ENCODE assay signal across 8 cellular contexts in genomic region chr12:57751788-57752667, GRCh38. TPM values are rescaled to one million over a fixed set of nuclear protein-coding genes. Genes with fewer than 3 reads are reported as not detected.
DNase-seq lines count a peak whose midpoint lies in the region; ATAC-seq, FAIRE-seq and TF ChIP-seq lines count a peak whose summit lies in the region.

Gene CDK4, minus strand, starts transcription at chr12:57752310. Its CDS starts 593 bp downstream, at chr12:57751717.

- peaks cover 48% of the 10 kb centered on the region for H3K4me1 Mint-ChIP-seq in Calu3 (ENCODE audit: low read depth, unreplicated experiment)

- H3K27me3 ChIP-seq in HUES64 (ENCODE audit: insufficient read depth, low read length) (peaks cover 35% of the 10 kb centered on the region), OCI-LY1 (ENCODE audit: insufficient read depth, low read length) (no peaks in the 10 kb centered on the region)

- H3K79me2 ChIP-seq in OCI-LY1 (ENCODE audit: insufficient read depth, low read length) = peaks cover 21% of the 10 kb centered on the region

- FAIRE-seq in endometrium (lab: Jason Lieb, UNC) = peak; percentile 97

- peaks cover 75% of the 10 kb centered on the region for H3K36me3 Mint-ChIP-seq in Calu3 (ENCODE audit: insufficient read depth, unreplicated experiment)

- peak within 1 kb of the TSS; percentile 94 for H3K9ac ChIP-seq in HUES64 (ENCODE audit: low read depth, low read length)
- peak within 1 kb of the TSS; percentile 99 for H3K9ac ChIP-seq in OCI-LY1 (ENCODE audit: low read length)

- H3K9me3 Mint-ChIP-seq in Calu3 (ENCODE audit: low read depth, unreplicated experiment) = no peaks in the 10 kb centered on the region

- H3K4me3 Mint-ChIP-seq in Calu3 (ENCODE audit: low read depth, unreplicated experiment) = peak within 1 kb of the TSS; percentile 99

- TF ChIP-seq CTCF in Calu3 (IDR thresholded peaks at IDR 0.05; ENCODE audit: unreplicated experiment) (no peak), OCI-LY1 (IDR thresholded peaks at IDR 0.05; ENCODE audit: low read length) (no peak)

- H3K4me3 ChIP-seq in HUES64 (ENCODE audit: low read length) = peak within 1 kb of the TSS; percentile 87
- peak within 1 kb of the TSS; percentile 96 for H3K4me3 ChIP-seq in OCI-LY1 (ENCODE audit: low read depth, low read length, poor library complexity, severe bottlenecking)
- H3K4me3 ChIP-seq in mesodermal cell (ENCODE audit: extremely low read depth, insufficient read depth, low read length, poor library complexity, severe bottlenecking) = peak within 1 kb of the TSS; percentile 85

- H3K36me3 ChIP-seq in HUES64 (ENCODE audit: insufficient read depth, low read length) (peaks cover 36% of the 10 kb centered on the region), OCI-LY1 (ENCODE audit: insufficient read depth, low read length) (peaks cover 41% of the 10 kb centered on the region), mesodermal cell (ENCODE audit: control insufficient read depth, insufficient read depth, low read length) (peaks cover 42% of the 10 kb centered on the region)

- H2AFZ ChIP-seq in OCI-LY1 (ENCODE audit: low read length) = no peak within 1 kb of the TSS

- ATAC-seq in GM21447 (IDR thresholded peaks at IDR 0.05; ENCODE audit: unreplicated experiment) = peak; percentile 60

- peak within 1 kb of the TSS; percentile 90 for H3K27ac Mint-ChIP-seq in Calu3 (ENCODE audit: unreplicated experiment)

- DNase-seq in Calu3 = peak; percentile 99
- peak; percentile 97 for DNase-seq in activated CD8-positive, alpha-beta memory T cell treated with anti-CD3 and anti-CD28 coated beads, Interleukin-2, amount 50 U/mL, for 4 hours
- DNase-seq in stimulated activated CD8-positive, alpha-beta memory T cell treated with anti-CD3 and anti-CD28 coated beads, Interleukin-15, amount 100 ng/mL, for 4 hours (ENCODE audit: low read depth in 2 of 2) = peak; percentile 98 to 99

- H3K4me2 ChIP-seq in OCI-LY1 (ENCODE audit: low read length) = peak within 1 kb of the TSS; percentile 98

- H3K27me3 Mint-ChIP-seq in Calu3 (ENCODE audit: unreplicated experiment) = no peaks in the 10 kb centered on the region

- no peaks in the 10 kb centered on the region for H3F3A ChIP-seq in OCI-LY1 (ENCODE audit: insufficient read depth, low read length)

- H3K9me2 ChIP-seq in OCI-LY1 (ENCODE audit: low read depth, low read length) = no peaks in the 10 kb centered on the region

- peak within 1 kb of the TSS; percentile 70 for H3K27ac ChIP-seq in HUES64 (ENCODE audit: low read depth, low read length)
- H3K27ac ChIP-seq in OCI-LY1 (ENCODE audit: low read depth, low read length, poor library complexity, severe bottlenecking) = peak within 1 kb of the TSS; percentile 64
- H3K27ac ChIP-seq in mesodermal cell (ENCODE audit: low read depth, low read length, severe bottlenecking) = peak within 1 kb of the TSS; percentile 92

- WGBS in HUES64 = under 1% methylated on average over 58 of the region's 58 CpGs
- 0 to 1% methylated on average over 38 to 41 of the region's 58 CpGs for WGBS in mesodermal cell (ENCODE audit: insufficient coverage in 2 of 2), 2 experiments

- intact Hi-C loops in Calu3 (cut with micrococcal nuclease; ENCODE audit: unreplicated experiment) = no loop called here

- CTCF ChIA-PET in Calu3 (lab: Charles Lee) = no interaction called here

- BruUV-seq in Calu3 (replicated peaks; lab: Mats Ljungman, UMichigan) = TSS peak; percentile 69

- H3K9me3 ChIP-seq in HUES64 (ENCODE audit: insufficient read depth, low read depth, low read length) (no peaks in the 10 kb centered on the region), OCI-LY1 (ENCODE audit: low read length) (no peaks in the 10 kb centered on the region), mesodermal cell (ENCODE audit: control insufficient read depth, low read length) (no peaks in the 10 kb centered on the region)

- peaks cover 18% of the 10 kb centered on the region for H3K4me1 ChIP-seq in HUES64 (ENCODE audit: insufficient read depth, low read length)
- H3K4me1 ChIP-seq in OCI-LY1 (ENCODE audit: insufficient read depth, low read length, severe bottlenecking) = peaks cover 47% of the 10 kb centered on the region
- H3K4me1 ChIP-seq in mesodermal cell (ENCODE audit: control insufficient read depth, insufficient read depth, low read length, poor library complexity, severe bottlenecking) = peaks cover 8% of the 10 kb centered on the region

- H4K20me1 ChIP-seq in OCI-LY1 (ENCODE audit: insufficient read depth, low read length) = no peaks in the 10 kb centered on the region

RNA-seq across cellular contexts. Expression of gene CDK4, which starts in this region (rescaled TPM):
- 188 and 199 TPM in 2 replicates for total RNA-seq in Calu3 (2022)
- 171 TPM for polyA plus RNA-seq in HUES64 (2013, experiment 1 of 2)
- 146 TPM for polyA plus RNA-seq in HUES64 (2013, experiment 2 of 2)
- 152 TPM for polyA plus RNA-seq in mesodermal cell (2013, experiment 1 of 2)
- polyA plus RNA-seq in mesodermal cell (2013, experiment 2 of 2) = 122 TPM

Comparison
In these comparisons a context has a peak if more than half of its experiments do, and no peak if none do; other contexts are left out.
1. Peak in every context shown above with its lines: DNase-seq, ATAC-seq, H3K4me3 ChIP-seq and H3K27ac ChIP-seq.